Comparison of ENCODE assay signal across 21 cellular contexts in the genomic region with DNA sequence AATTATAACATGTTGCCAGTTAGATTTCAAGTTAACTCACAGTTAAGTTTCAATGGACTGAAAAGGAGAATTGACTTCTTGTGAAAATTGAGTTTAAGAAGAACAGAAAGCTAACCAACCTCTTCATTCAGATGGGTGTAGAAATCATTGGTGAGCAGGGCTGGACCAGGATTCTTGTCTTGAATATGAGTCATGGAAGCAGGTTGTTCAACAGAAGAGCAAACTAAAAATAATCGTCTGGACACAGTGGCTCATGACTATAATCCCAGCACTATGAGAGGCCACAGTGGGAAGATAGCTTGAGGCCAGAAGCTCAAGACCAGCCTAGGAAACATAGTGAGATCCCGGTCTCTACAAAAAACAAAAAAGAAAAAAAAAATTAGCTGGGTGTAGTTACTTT.
A peak's percentile ranks its signal among the peaks of the same experiment; 100 is the strongest.
DNase-seq lines count a peak whose midpoint lies in the region; ATAC-seq and TF ChIP-seq lines count a peak whose summit lies in the region.
"Had no signal": no experiment of that assay in that cellular context is flagged by ENCODE, and none has a peak within 500 bp of the region (broad histone marks: within the 10 kb centered on the region; RNA-seq: fewer than 3 reads in every experiment).

No MANE protein-coding gene starts in this region.

- CTCF ChIA-PET in MCF 10A (lab: Yijun Ruan, JAX): interaction anchor here (0.7 to 1.0 kb wide), 3 partner anchors 19 to 487 kb away, joined by 3 to 5 read pairs (median 3); no protein-coding TSS in a partner anchor

- H3K9me3 Mint-ChIP-seq in MCF 10A (ENCODE audit: unreplicated experiment): no peaks in the 10 kb centered on the region

- H3K27ac Mint-ChIP-seq in MCF 10A (ENCODE audit: low read depth, unreplicated experiment): peak overlapping the region; percentile 15
- H3K27ac Mint-ChIP-seq: activated CD4-positive, alpha-beta memory T cell treated with anti-CD3 and anti-CD28 coated beads, Interleukin-2, amount 10 ng/mL, durations not matched to agents 7 days and 5 days; activated naive CD8-positive, alpha-beta T cell; CD14-positive monocyte had no signal

- no peaks in the 10 kb centered on the region for H3K36me3 ChIP-seq in breast epithelium
- H3K36me3 ChIP-seq in adipocyte (ENCODE audit: control insufficient read depth, insufficient read depth, low read length, severe bottlenecking): no peaks in the 10 kb centered on the region
- H3K36me3 ChIP-seq: stomach had no signal

- H3K9me3 ChIP-seq in breast epithelium (no peaks in the 10 kb centered on the region), adipocyte (ENCODE audit: control insufficient read depth, low read length) (no peaks in the 10 kb centered on the region)
- H3K9me3 ChIP-seq: A549, stomach had no signal

- H3K27me3 ChIP-seq in breast epithelium (no peaks in the 10 kb centered on the region), adipocyte (replicated peaks; ENCODE audit: control insufficient read depth, insufficient read depth, low read length) (no peaks in the 10 kb centered on the region)
- H3K27me3 ChIP-seq: stomach had no signal

- DNase-seq in MCF 10A (ENCODE audit: unreplicated experiment): peak; percentile 40
- DNase-seq in breast epithelium (ENCODE audit: low spot score in 2 of 2): no peak
- DNase-seq in adipocyte (ENCODE audit: low read depth): peak; percentile 21
- DNase-seq in fibroblast of mammary gland (ENCODE audit: low read depth): peak; percentile 25
- DNase-seq in activated naive CD4-positive, alpha-beta T cell treated with Interleukin-2 at 50 U/mL for 16 hours: no peak
- no peak for DNase-seq in NCI-H69 (lab: John Stamatoyannopoulos, UW)
- DNase-seq in HK-2 (ENCODE audit: unreplicated experiment): no peak
- DNase-seq: activated CD4-positive, alpha-beta memory T cell treated with anti-CD3 and anti-CD28 coated beads, Interleukin-2, amount 10 ng/mL, durations not matched to agents 7 days and 5 days; activated T-cell treated with anti-CD3 and anti-CD28 coated beads, Interleukin-2, amount 50 U/mL, for 48 hours; cerebellar nuclear complex; DMS153; HCEC 1CT; NCI-H2081 treated with DMSO at 0.1 percent for 48 hours; NCI-H526; occipital lobe; stomach had no signal

- H3K4me1 Mint-ChIP-seq in MCF 10A (ENCODE audit: insufficient read depth, unreplicated experiment): peaks cover 6% of the 10 kb centered on the region
- H3K4me1 Mint-ChIP-seq: activated CD4-positive, alpha-beta memory T cell treated with anti-CD3 and anti-CD28 coated beads, Interleukin-2, amount 10 ng/mL, durations not matched to agents 7 days and 5 days; CD14-positive monocyte had no signal

- H3K4me3 ChIP-seq in breast epithelium (no peak overlapping the region), adipocyte (ENCODE audit: low read length) (no peak overlapping the region), fibroblast of mammary gland (ENCODE audit: control insufficient read depth, low read depth, low read length) (no peak overlapping the region)
- H3K4me3 ChIP-seq: A549, stomach had no signal

- TF ChIP-seq POLR2A in breast epithelium (IDR thresholded peaks at IDR 0.05): no peak

- no peak overlapping the region for H3K4me3 Mint-ChIP-seq in MCF 10A (ENCODE audit: unreplicated experiment)
- H3K4me3 Mint-ChIP-seq: activated CD4-positive, alpha-beta memory T cell treated with anti-CD3 and anti-CD28 coated beads, Interleukin-2, amount 10 ng/mL, durations not matched to agents 7 days and 5 days; activated naive CD8-positive, alpha-beta T cell; CD14-positive monocyte had no signal

- POLR2A ChIA-PET in MCF 10A (lab: Yijun Ruan, JAX): interaction anchor here (0.9 kb wide), 1 partner anchor 17 kb away, joined by 5 read pairs; no protein-coding TSS in a partner anchor

- H3K27me3 Mint-ChIP-seq in MCF 10A (ENCODE audit: insufficient read depth, unreplicated experiment): no peaks in the 10 kb centered on the region
- H3K27me3 Mint-ChIP-seq: activated CD4-positive, alpha-beta memory T cell treated with anti-CD3 and anti-CD28 coated beads, Interleukin-2, amount 10 ng/mL, durations not matched to agents 7 days and 5 days; activated naive CD8-positive, alpha-beta T cell had no signal

- H3K4me1 ChIP-seq in breast epithelium (no peaks in the 10 kb centered on the region), adipocyte (ENCODE audit: control insufficient read depth, insufficient read depth, low read length) (peaks cover 10% of the 10 kb centered on the region)
- H3K4me1 ChIP-seq: A549, stomach had no signal

- no peak overlapping the region for H3K27ac ChIP-seq in breast epithelium
- H3K27ac ChIP-seq: A549, stomach had no signal

- intact Hi-C loops in MCF 10A (cut with micrococcal nuclease): no loop called here
- intact Hi-C loops in breast epithelium (cut with DNase I; ENCODE audit: low total_unique reads): no loop called here

- H3K9ac ChIP-seq in adipocyte (ENCODE audit: low read length): no peak overlapping the region

- no TSS peak for BruUV-seq in MCF 10A (replicated peaks; lab: Mats Ljungman, UMichigan)

- H3K36me3 Mint-ChIP-seq in MCF 10A (ENCODE audit: insufficient read depth, unreplicated experiment): peaks cover 8% of the 10 kb centered on the region
- H3K36me3 Mint-ChIP-seq: CD14-positive monocyte had no signal

- no peak for ATAC-seq in HG03196 (IDR thresholded peaks at IDR 0.05; ENCODE audit: unreplicated experiment)
- ATAC-seq: A549, sciatic nerve had no signal

- no peak for TF ChIP-seq CTCF in MCF 10A (IDR thresholded peaks at IDR 0.05; ENCODE audit: unreplicated experiment)
- no peak for TF ChIP-seq CTCF in breast epithelium (IDR thresholded peaks at IDR 0.05)
- no peak for TF ChIP-seq CTCF in fibroblast of mammary gland (conservative IDR thresholded peaks at IDR 0.05; ENCODE audit: control insufficient read depth, insufficient read depth, low read depth, low read length)

Comparison
In these comparisons a context has a peak if more than half of its experiments do, and no peak if none do; other contexts are left out.
1. DNase-seq: peak in MCF 10A (single experiment), adipocyte (single experiment) and fibroblast of mammary gland (single experiment); none in breast epithelium (0 of 2), activated naive CD4-positive, alpha-beta T cell treated with Interleukin-2 at 50 U/mL for 16 hours (single experiment), NCI-H69 (single experiment) and HK-2 (single experiment).